Comparison of ENCODE assay signal across 9 cellular contexts in the genomic region with DNA sequence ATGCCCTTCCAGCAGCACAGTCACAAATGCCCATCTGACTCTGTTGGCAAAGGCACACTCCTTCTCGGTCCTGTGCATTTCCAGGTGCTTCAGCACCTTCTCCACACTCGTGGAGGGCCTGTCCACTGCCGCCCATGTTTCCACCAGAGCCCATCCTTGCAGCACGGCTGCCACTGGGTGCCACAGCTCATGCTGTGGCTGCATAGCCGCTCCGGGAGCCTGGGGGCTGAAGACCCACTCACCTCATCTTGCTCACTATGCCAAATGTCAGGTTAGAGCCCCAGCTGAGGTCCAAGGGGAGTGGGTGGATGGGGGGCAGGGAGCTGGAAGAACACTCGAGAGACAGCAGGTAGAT. TPM values are rescaled to one million over a fixed set of nuclear protein-coding genes. Genes with fewer than 3 reads are reported as not detected.
DNase-seq lines count a peak whose midpoint lies in the region; ATAC-seq, FAIRE-seq and TF ChIP-seq lines count a peak whose summit lies in the region.
"Had no signal": no experiment of that assay in that cellular context is flagged by ENCODE, and none has a peak within 500 bp of the region (broad histone marks: within the 10 kb centered on the region; RNA-seq: fewer than 3 reads in every experiment).

No MANE protein-coding gene starts in this region.

- 0 out of 20 replicates have a peak overlapping the region, but pooled peaks of 1 of the 10 experiments have one; percentile 64 for H3K4me3 ChIP-seq in BLaER1 treated with 17β-estradiol and CSF1 and Interleukin-3, amounts not matched to agents 10 nM and 100 nM
- H3K4me3 ChIP-seq in RWPE2 (ENCODE audit: severe bottlenecking) (no peak overlapping the region), pancreas (no peak overlapping the region)

- WGBS in pancreas, 2 donors: 58 to 64% methylated on average over 7 of the region's 7 CpGs

- peaks cover 18% of the 10 kb centered on the region for H3K4me1 Mint-ChIP-seq in endothelial cell (ENCODE audit: unreplicated experiment)

- H3K27me3 Mint-ChIP-seq in endothelial cell (ENCODE audit: unreplicated experiment): peaks cover 4% of the 10 kb centered on the region
- H3K27me3 Mint-ChIP-seq: CD4-positive, alpha-beta T cell had no signal

- FAIRE-seq in pancreas (lab: Jason Lieb, UNC): no peak

- peak overlapping the region; percentile 64 to 89 (median 80); a peak in 16 of 22 replicates for H3K4me2 ChIP-seq in BLaER1 treated with 17β-estradiol and CSF1 and Interleukin-3, amounts not matched to agents 10 nM and 100 nM

- intact Hi-C loops in pancreas (cut with DNase I): no loop called here

- H3K9me3 ChIP-seq in BLaER1 treated with 17β-estradiol and CSF1 and Interleukin-3, amounts not matched to agents 10 nM and 100 nM (replicated peaks in 1 of 11): peaks cover 0 to 23% (median 18%) of the 10 kb centered on the region in 11 experiments; a peak in 15 of 22 replicates
- H3K9me3 ChIP-seq in RWPE2 (ENCODE audit: severe bottlenecking): no peaks in the 10 kb centered on the region
- no peaks in the 10 kb centered on the region for H3K9me3 ChIP-seq in pancreas

- H3K27ac ChIP-seq in BLaER1 treated with 17β-estradiol and CSF1 and Interleukin-3, amounts not matched to agents 10 nM and 100 nM: peak overlapping the region in 7 of 11 experiments; percentile 61 to 79 (median 69); a peak in 9 of 22 replicates
- H3K27ac ChIP-seq in RWPE2 (ENCODE audit: poor library complexity, severe bottlenecking): peak overlapping the region; percentile 35
- H3K27ac ChIP-seq in pancreas: peak overlapping the region in 3 of 4 donors; percentile 77 to 92 (median 86)

- no peaks in the 10 kb centered on the region for H3K9me3 Mint-ChIP-seq in endothelial cell (ENCODE audit: unreplicated experiment)
- H3K9me3 Mint-ChIP-seq: CD4-positive, alpha-beta T cell had no signal

- no peak overlapping the region for H3K4me3 Mint-ChIP-seq in endothelial cell (ENCODE audit: unreplicated experiment)

- no peak for DNase-seq in RWPE2 (ENCODE audit: low spot score)
- DNase-seq in endothelial cell (ENCODE audit: low spot score): no peak
- DNase-seq in pancreas: no peak
- DNase-seq in LoVo (ENCODE audit: low spot score): no peak
- no peak for DNase-seq in SW480 (ENCODE audit: low spot score)

- peak overlapping the region; percentile 82 for H3K27ac Mint-ChIP-seq in endothelial cell (ENCODE audit: unreplicated experiment)

- TF ChIP-seq CTCF in RWPE2 (IDR thresholded peaks at IDR 0.05; ENCODE audit: poor library complexity, severe bottlenecking): no peak
- no peak for TF ChIP-seq CTCF in endothelial cell (IDR thresholded peaks at IDR 0.05; ENCODE audit: unreplicated experiment)
- no peak for TF ChIP-seq CTCF in pancreas (IDR thresholded peaks at IDR 0.05)

- H4K20me1 ChIP-seq in BLaER1 treated with 17β-estradiol and CSF1 and Interleukin-3, amounts not matched to agents 10 nM and 100 nM: peaks cover 0 to 15% (median 0%) of the 10 kb centered on the region in 11 experiments; a peak in 6 of 22 replicates

- H3K36me3 ChIP-seq in BLaER1 treated with 17β-estradiol and CSF1 and Interleukin-3, amounts not matched to agents 10 nM and 100 nM: peaks cover 8 to 40% (median 27%) of the 10 kb centered on the region in 11 experiments
- no peaks in the 10 kb centered on the region for H3K36me3 ChIP-seq in RWPE2 (ENCODE audit: low read depth)
- no peaks in the 10 kb centered on the region for H3K36me3 ChIP-seq in pancreas

- H3K36me3 Mint-ChIP-seq in endothelial cell (ENCODE audit: low read depth, unreplicated experiment): peaks cover 8% of the 10 kb centered on the region

- peaks cover 9 to 22% (median 16%) of the 10 kb centered on the region in 10 experiments; a peak in 18 of 20 replicates for H3K4me1 ChIP-seq in BLaER1 treated with 17β-estradiol and CSF1 and Interleukin-3, amounts not matched to agents 10 nM and 100 nM
- H3K4me1 ChIP-seq in RWPE2 (ENCODE audit: insufficient read depth, poor library complexity, severe bottlenecking): peaks cover 11% of the 10 kb centered on the region
- H3K4me1 ChIP-seq in pancreas: peaks cover 5 to 9% (median 5%) of the 10 kb centered on the region in 3 donors

- no peak for ATAC-seq in RWPE2 (ENCODE audit: low read depth)
- no peak for ATAC-seq in pancreas
- ATAC-seq in GM21723 (IDR thresholded peaks at IDR 0.05; ENCODE audit: unreplicated experiment): no peak
- ATAC-seq in HG02852 (IDR thresholded peaks at IDR 0.05; ENCODE audit: unreplicated experiment): no peak

- no peaks in the 10 kb centered on the region for H3K27me3 ChIP-seq in BLaER1 treated with 17β-estradiol and CSF1 and Interleukin-3, amounts not matched to agents 10 nM and 100 nM
- H3K27me3 ChIP-seq in RWPE2 (ENCODE audit: insufficient read depth, poor library complexity, severe bottlenecking) (no peaks in the 10 kb centered on the region), pancreas (no peaks in the 10 kb centered on the region)

- H3K9ac ChIP-seq in BLaER1 treated with 17β-estradiol and CSF1 and Interleukin-3, amounts not matched to agents 10 nM and 100 nM: peak overlapping the region in 8 of 11 experiments; percentile 68 to 80 (median 76); a peak in 9 of 22 replicates

RNA-seq across cellular contexts. Expression of gene ZKSCAN3, which starts 6.9 kb away (rescaled TPM):
- total RNA-seq in endothelial cell (ENCODE audit: unreplicated experiment) (9.5 TPM), pancreas (1 to 10 TPM; 1.5 to 5.0 (median 2.1) TPM)
- 1 to 10 TPM; 1.2 to 1.6 TPM for polyA plus RNA-seq in pancreas

RNA-seq across cellular contexts. Expression of gene ZSCAN31, which starts 20.7 kb away (rescaled TPM):
- total RNA-seq in endothelial cell (ENCODE audit: unreplicated experiment) (3.7 TPM), pancreas (10 to 100 TPM in 1 of 6 donors, 1 to 10 TPM in 5; 4.4 to 13.2 (median 7.4) TPM)
- polyA plus RNA-seq in pancreas: 10 to 100 TPM in 1 of 2 donors, 1 to 10 TPM in 1; 6.3 to 10.5 TPM

RNA-seq across cellular contexts. Expression of gene ZSCAN12, which starts 42.9 kb away (rescaled TPM):
- total RNA-seq in endothelial cell (ENCODE audit: unreplicated experiment) (9.5 TPM), pancreas (1 to 10 TPM; 2.1 to 4.4 (median 2.8) TPM)
- 1 to 10 TPM in 1 of 2 donors, under 1 TPM in 1; 0.80 to 1.9 TPM for polyA plus RNA-seq in pancreas

Comparison
In these comparisons a context has a peak if more than half of its experiments do, and no peak if none do; other contexts are left out.
1. H3K27ac ChIP-seq: peak in every context shown above with its lines; median percentile 86 in pancreas; 69 in BLaER1 treated with 17β-estradiol and CSF1 and Interleukin-3, amounts not matched to agents 10 nM and 100 nM; 35 in RWPE2.